In genomic region chr17:76353599-76354316, GRCh38 we compare ENCODE assay signal across 7 cellular contexts. TPM values are rescaled to one million over a fixed set of nuclear protein-coding genes. Genes with fewer than 3 reads are reported as not detected.
DNase-seq lines count a peak whose midpoint lies in the region; ATAC-seq and TF ChIP-seq lines count a peak whose summit lies in the region.

PRPSAP1 (minus strand) TSS chr17:76353916; CDS start chr17:76353703, 213 bp downstream.

- peak within 1 kb of the TSS; percentile 79 to 89 (median 86) for H3K27ac ChIP-seq in sigmoid colon

- H3K9me3 ChIP-seq in sigmoid colon: no peaks in the 10 kb centered on the region

- in situ Hi-C loops in astrocyte of the spinal cord (cut with HindIII; ENCODE audit: low sequenced_read_pairs): no loop called here

- peak within 1 kb of the TSS; percentile 71 for H3K4me3 ChIP-seq in astrocyte of the spinal cord (ENCODE audit: low read depth, low read length)
- peak within 1 kb of the TSS; percentile 72 to 98 (median 86) for H3K4me3 ChIP-seq in sigmoid colon

- no peaks in the 10 kb centered on the region for H3K36me3 ChIP-seq in sigmoid colon

- intact Hi-C loops in sigmoid colon (cut with DNase I): loop anchor here (1.0 kb wide), 1 partner anchor 31 kb away; the partner anchor contains the start of gene SPHK1

- no peak for TF ChIP-seq EP300 in sigmoid colon (IDR thresholded peaks at IDR 0.05)

- DNase-seq in NCI-H2029 (lab: John Stamatoyannopoulos, UW) (peak; percentile 92), T1000 (lab: John Stamatoyannopoulos, UW) (peak; percentile 96), astrocyte of the spinal cord (ENCODE audit: low read depth, low spot score) (peak; percentile 96), iPS DF 19.7 (ENCODE audit: low read depth, low spot score) (peak; percentile 69), sigmoid colon (peak; percentile 92)

- peak; percentile 94 for TF ChIP-seq POLR2A in GM18505 (IDR thresholded peaks at IDR 0.05; ENCODE audit: borderline replicate concordance, extremely low read depth, insufficient read depth, insufficient read length)
- peak; percentile 61 to 75 for TF ChIP-seq POLR2A in sigmoid colon (IDR thresholded peaks at IDR 0.05)

- ATAC-seq in GM18505 (IDR thresholded peaks at IDR 0.05; ENCODE audit: unreplicated experiment) (peak; percentile 88), HG02970 (IDR thresholded peaks at IDR 0.05; ENCODE audit: low FRiP score, unreplicated experiment) (peak; percentile 84)

- TF ChIP-seq CTCF in astrocyte of the spinal cord (IDR thresholded peaks at IDR 0.05; ENCODE audit: low read depth, low read length) (peak; percentile 49), sigmoid colon (IDR thresholded peaks at IDR 0.05) (peak in 3 of 4 experiments; percentile 27 to 42 (median 35))

- peaks cover 3 to 21% (median 18%) of the 10 kb centered on the region in 4 donors for H3K4me1 ChIP-seq in sigmoid colon

- WGBS in sigmoid colon, 2 donors: 0 to 1% methylated on average over 75 of the region's 75 CpGs

- no peaks in the 10 kb centered on the region for H3K27me3 ChIP-seq in sigmoid colon

RNA-seq across cellular contexts. Expression of gene PRPSAP1, which starts in this region (rescaled TPM):
- 10 to 100 TPM; 39.0 to 70.3 (median 42.3) TPM for total RNA-seq in sigmoid colon
- 10 to 100 TPM; 34.7 to 51.7 (median 35.1) TPM for polyA plus RNA-seq in sigmoid colon

Comparison
In these comparisons a context has a peak if more than half of its experiments do, and no peak if none do; other contexts are left out.
1. Peak in every context shown above with its lines: DNase-seq, ATAC-seq, H3K4me3 ChIP-seq and H3K27ac ChIP-seq.